Comparison of ENCODE assay signal across 1 cellular context in the genomic region with DNA sequence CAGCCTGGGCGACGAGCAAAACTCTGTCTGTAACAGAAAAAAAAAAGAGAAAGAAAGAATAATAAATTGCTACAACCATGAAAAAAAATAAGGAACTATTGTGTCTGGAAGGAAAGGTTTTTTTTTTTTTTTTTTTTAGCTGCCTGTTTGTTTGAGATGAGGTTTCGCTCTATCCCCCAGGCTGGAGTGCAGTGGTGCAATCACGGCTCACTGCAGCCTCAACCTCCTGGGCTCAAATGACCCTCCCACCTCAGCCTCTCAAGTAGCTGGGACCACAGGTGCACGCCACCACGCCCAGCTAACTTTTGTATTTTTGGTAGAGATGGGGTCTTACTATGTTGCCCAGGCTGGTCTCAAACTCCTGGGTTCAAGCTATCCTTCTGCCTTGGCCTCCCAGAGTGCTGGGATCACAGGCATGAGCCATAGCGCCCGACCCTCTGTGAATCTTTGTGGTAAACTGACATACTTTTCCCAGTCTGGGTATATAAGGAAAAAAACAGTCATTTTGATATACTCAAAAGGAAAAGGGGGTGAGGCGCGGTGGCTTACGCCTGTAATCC.
TF ChIP-seq lines count a peak whose summit lies in the region.

No MANE protein-coding gene starts in this region.

TF ChIP-seq in HEK293, 187 proteins besides CTCF, POLR2A, EP300 and RAD21:
- peak; percentile 81 for TF ChIP-seq ZNF121 (tag by site-specific recombination; IDR thresholded peaks at IDR 0.05)
